ENCODE assay signal across 12 cellular contexts in genomic region chr10:8331387-8331786, GRCh38.
DNase-seq lines count a peak whose midpoint lies in the region; ATAC-seq and TF ChIP-seq lines count a peak whose summit lies in the region.
"Had no signal": no experiment of that assay in that cellular context is flagged by ENCODE, and none has a peak within 500 bp of the region (broad histone marks: within the 10 kb centered on the region; RNA-seq: fewer than 3 reads in every experiment).

No MANE protein-coding gene starts in this region.

- intact Hi-C loops in activated CD4-positive, alpha-beta T cell treated with anti-CD3 and anti-CD28 coated beads, Interleukin-2, amount 10 ng/mL, durations not matched to agents 24 days and 14 days (cut with micrococcal nuclease): loop anchor here (10.0 kb wide), 1 partner anchor 243 kb away; no protein-coding TSS in a partner anchor
- intact Hi-C loops in breast epithelium (cut with DNase I; ENCODE audit: low total_unique reads): no loop called here

- H3K9me3 ChIP-seq in Karpas-422 (ENCODE audit: low read length) (no peaks in the 10 kb centered on the region), breast epithelium (no peaks in the 10 kb centered on the region)
- H3K9me3 ChIP-seq: lower lobe of right lung, thyroid gland had no signal

- H3K4me3 Mint-ChIP-seq in activated CD4-positive, alpha-beta T cell treated with anti-CD3 and anti-CD28 coated beads, Interleukin-2, amount 10 ng/mL, durations not matched to agents 24 days and 14 days: peak overlapping the region; percentile 76
- H3K4me3 Mint-ChIP-seq in activated naive CD8-positive, alpha-beta T cell treated with anti-CD3 and anti-CD28 coated beads for 36 hours: peak overlapping the region; percentile 78

- H3K4me2 ChIP-seq in Karpas-422 (ENCODE audit: low read depth, low read length, poor library complexity, severe bottlenecking): no peak overlapping the region

- H2AFZ ChIP-seq in Karpas-422 (ENCODE audit: low read length): no peak overlapping the region

- no peaks in the 10 kb centered on the region for H3K9me2 ChIP-seq in Karpas-422 (replicated peaks; ENCODE audit: insufficient read depth, low read length)

- no peak for TF ChIP-seq POLR2A in breast epithelium (IDR thresholded peaks at IDR 0.05)

- no peak overlapping the region for H3K9ac ChIP-seq in Karpas-422 (ENCODE audit: low read length)

- peaks cover 44% of the 10 kb centered on the region for H3K4me1 Mint-ChIP-seq in activated CD4-positive, alpha-beta T cell treated with anti-CD3 and anti-CD28 coated beads, Interleukin-2, amount 10 ng/mL, durations not matched to agents 24 days and 14 days
- H3K4me1 Mint-ChIP-seq in activated naive CD8-positive, alpha-beta T cell treated with anti-CD3 and anti-CD28 coated beads for 36 hours: peaks cover 23% of the 10 kb centered on the region

- H3K4me3 ChIP-seq in Karpas-422 (ENCODE audit: low read length): no peak overlapping the region
- no peak overlapping the region for H3K4me3 ChIP-seq in breast epithelium

- no peaks in the 10 kb centered on the region for H3K79me2 ChIP-seq in Karpas-422 (ENCODE audit: low read length)

- DNase-seq in Karpas-422 (peak; percentile 38), NCI-H748 treated with DMSO at 0.1 percent for 48 hours (lab: John Stamatoyannopoulos, UW) (no peak), islet precursor cell (no peak), breast epithelium (ENCODE audit: low spot score in 2 of 2) (no peak)
- DNase-seq in activated CD4-positive, alpha-beta T cell treated with anti-CD3 and anti-CD28 coated beads, Interleukin-2, amount 10 ng/mL, durations not matched to agents 24 days and 14 days: peak; percentile 74
- peak; percentile 6 for DNase-seq in activated naive CD8-positive, alpha-beta T cell treated with anti-CD3 and anti-CD28 coated beads for 36 hours
- DNase-seq in stimulated activated CD4-positive, alpha-beta T cell treated with anti-CD3 and anti-CD28 coated beads, TNF-alpha, amount 100 ng/mL, for 4 hours (ENCODE audit: low read depth in 3 of 3): peak in 2 of 3 experiments; percentile 7 to 9
- DNase-seq: GDM1, lower lobe of right lung, NCI-H2107 had no signal

- H3K4me1 ChIP-seq in Karpas-422 (ENCODE audit: low read length) (no peaks in the 10 kb centered on the region), breast epithelium (no peaks in the 10 kb centered on the region)

- no peaks in the 10 kb centered on the region for H3K9me3 Mint-ChIP-seq in activated CD4-positive, alpha-beta T cell treated with anti-CD3 and anti-CD28 coated beads, Interleukin-2, amount 10 ng/mL, durations not matched to agents 24 days and 14 days
- H3K9me3 Mint-ChIP-seq in activated naive CD8-positive, alpha-beta T cell treated with anti-CD3 and anti-CD28 coated beads for 36 hours: no peaks in the 10 kb centered on the region

- H3K36me3 ChIP-seq in Karpas-422 (ENCODE audit: insufficient read depth, low read length) (no peaks in the 10 kb centered on the region), breast epithelium (no peaks in the 10 kb centered on the region)
- H3K36me3 ChIP-seq: lower lobe of right lung, thyroid gland had no signal

- H3K27ac Mint-ChIP-seq in activated CD4-positive, alpha-beta T cell treated with anti-CD3 and anti-CD28 coated beads, Interleukin-2, amount 10 ng/mL, durations not matched to agents 24 days and 14 days: peak overlapping the region; percentile 81
- H3K27ac Mint-ChIP-seq in activated naive CD8-positive, alpha-beta T cell treated with anti-CD3 and anti-CD28 coated beads for 36 hours: no peak overlapping the region

- no peaks in the 10 kb centered on the region for H4K20me1 ChIP-seq in Karpas-422 (ENCODE audit: insufficient read depth, low read depth, low read length)

- H3K36me3 Mint-ChIP-seq in activated CD4-positive, alpha-beta T cell treated with anti-CD3 and anti-CD28 coated beads, Interleukin-2, amount 10 ng/mL, durations not matched to agents 24 days and 14 days (ENCODE audit: low read depth): no peaks in the 10 kb centered on the region
- peaks cover 2% of the 10 kb centered on the region for H3K36me3 Mint-ChIP-seq in activated naive CD8-positive, alpha-beta T cell treated with anti-CD3 and anti-CD28 coated beads for 36 hours

- no peaks in the 10 kb centered on the region for H3K27me3 ChIP-seq in Karpas-422 (ENCODE audit: low read length)
- no peaks in the 10 kb centered on the region for H3K27me3 ChIP-seq in breast epithelium
- H3K27me3 ChIP-seq: thyroid gland had no signal

- ATAC-seq in activated CD4-positive, CD25-positive, alpha-beta regulatory T cell treated with anti-CD3 and anti-CD28 coated beads, Interleukin-2, amount 50 U/mL, for 24 hours: no peak

- TF ChIP-seq CTCF in breast epithelium (IDR thresholded peaks at IDR 0.05): no peak

- no peaks in the 10 kb centered on the region for H3K27me3 Mint-ChIP-seq in activated CD4-positive, alpha-beta T cell treated with anti-CD3 and anti-CD28 coated beads, Interleukin-2, amount 10 ng/mL, durations not matched to agents 24 days and 14 days
- H3K27me3 Mint-ChIP-seq in activated naive CD8-positive, alpha-beta T cell treated with anti-CD3 and anti-CD28 coated beads for 36 hours: no peaks in the 10 kb centered on the region

- no peak overlapping the region for H3K27ac ChIP-seq in Karpas-422 (ENCODE audit: low read length)
- H3K27ac ChIP-seq in breast epithelium: no peak overlapping the region
- H3K27ac ChIP-seq: lower lobe of right lung, thyroid gland had no signal

Comparison
In these comparisons a context has a peak if more than half of its experiments do, and no peak if none do; other contexts are left out.
1. DNase-seq: peak in Karpas-422 (single experiment), activated CD4-positive, alpha-beta T cell treated with anti-CD3 and anti-CD28 coated beads, Interleukin-2, amount 10 ng/mL, durations not matched to agents 24 days and 14 days (single experiment), activated naive CD8-positive, alpha-beta T cell treated with anti-CD3 and anti-CD28 coated beads for 36 hours (single experiment) and stimulated activated CD4-positive, alpha-beta T cell treated with anti-CD3 and anti-CD28 coated beads, TNF-alpha, amount 100 ng/mL, for 4 hours (2 of 3); none in NCI-H748 treated with DMSO at 0.1 percent for 48 hours (single experiment), islet precursor cell (single experiment) and breast epithelium (0 of 2).